23 cellular contexts compared by ENCODE assay signal in the genomic region with DNA sequence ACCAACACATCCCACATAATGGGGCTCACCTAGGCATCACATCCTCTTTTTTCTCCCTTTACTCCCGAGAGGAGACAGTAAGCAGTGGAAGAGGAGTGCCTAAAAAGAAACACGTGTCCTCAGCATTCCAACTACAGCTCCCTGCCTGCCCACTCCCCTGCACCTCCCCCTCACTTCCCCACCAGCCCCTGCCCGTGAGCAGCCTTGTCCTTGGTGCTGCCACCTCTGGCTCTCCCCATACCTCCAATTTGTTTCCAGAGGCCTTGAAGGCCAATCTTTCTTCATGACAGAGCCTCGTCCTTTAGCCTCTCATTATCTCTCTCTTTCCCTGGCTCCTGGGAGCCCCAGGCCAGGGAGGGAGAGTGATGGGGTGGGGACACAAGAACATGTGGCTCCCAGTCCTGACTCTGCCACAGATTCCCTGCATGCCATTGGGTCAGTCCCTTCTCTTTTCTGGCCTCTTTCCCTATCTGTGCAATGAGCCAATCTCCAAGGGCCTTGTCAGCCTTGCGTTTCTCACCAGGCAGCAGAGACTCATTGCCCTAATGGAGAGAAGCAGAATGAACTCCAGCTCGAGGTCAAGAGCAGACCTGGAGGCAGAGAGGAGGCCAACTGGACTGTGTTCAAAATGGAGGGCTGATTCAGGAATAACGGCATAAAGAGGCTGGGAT. TPM values are rescaled to one million over a fixed set of nuclear protein-coding genes. Genes with fewer than 3 reads are reported as not detected.
A peak's percentile ranks its signal among the peaks of the same experiment; 100 is the strongest.
DNase-seq lines count a peak whose midpoint lies in the region; ATAC-seq and TF ChIP-seq lines count a peak whose summit lies in the region.
"Had no signal": no experiment of that assay in that cellular context is flagged by ENCODE, and none has a peak within 500 bp of the region (broad histone marks: within the 10 kb centered on the region; RNA-seq: fewer than 3 reads in every experiment).

No MANE protein-coding gene starts in this region.

- H3K36me3 ChIP-seq in endodermal cell (ENCODE audit: control insufficient read depth, insufficient read depth, low read length) (no peaks in the 10 kb centered on the region), psoas muscle (ENCODE audit: insufficient read depth in 1 of 2, low read depth in 1 of 2) (no peaks in the 10 kb centered on the region)
- H3K36me3 ChIP-seq: BLaER1 treated with 17β-estradiol and CSF1 and Interleukin-3, amounts not matched to agents 10 nM and 100 nM had no signal

- TF ChIP-seq CTCF in endodermal cell (conservative IDR thresholded peaks at IDR 0.05) (no peak), psoas muscle (IDR thresholded peaks at IDR 0.05) (no peak)

- no peaks in the 10 kb centered on the region for H3K9me3 ChIP-seq in endodermal cell (ENCODE audit: control insufficient read depth, low read length)
- no peaks in the 10 kb centered on the region for H3K9me3 ChIP-seq in psoas muscle
- H3K9me3 ChIP-seq: A549, SK-N-SH had no signal

- DNase-seq in AG20443 (ENCODE audit: low spot score) (peak; percentile 14), GM04504 (ENCODE audit: low read depth) (peak; percentile 2), endodermal cell (peak; percentile 49), islet precursor cell (peak; percentile 62), D341Med (ENCODE audit: low spot score) (no peak), hypothalamus (lab: John Stamatoyannopoulos, UW) (no peak), psoas muscle (no peak)
- no peak for DNase-seq in stimulated activated naive CD8-positive, alpha-beta T cell treated with anti-CD3 and anti-CD28 coated beads, Interleukin-15, Interleukin-2, amounts not matched to agents 100 U/mL and 50 U/mL, for 24 hours
- DNase-seq: CD4-positive, alpha-beta memory T cell; DMS153; GDM1; Kasumi-1; NCI-H1048; NCI-H1417 treated with DMSO at 0.1 percent for 48 hours; NCI-H187; NCI-H446; NCI-H526; PC-9; RPMI8226; SIG-M5; SK-N-SH had no signal

- H3K4me1 ChIP-seq in endodermal cell (ENCODE audit: control insufficient read depth, insufficient read depth, low read length) (no peaks in the 10 kb centered on the region), psoas muscle (no peaks in the 10 kb centered on the region)
- H3K4me1 ChIP-seq: A549; BLaER1 treated with 17β-estradiol and CSF1 and Interleukin-3, amounts not matched to agents 10 nM and 100 nM had no signal

- no peak overlapping the region for H3K4me3 Mint-ChIP-seq in endodermal cell
- H3K4me3 Mint-ChIP-seq: CD4-positive, alpha-beta memory T cell had no signal

- peaks cover 62% of the 10 kb centered on the region for H3K9me3 Mint-ChIP-seq in endodermal cell
- H3K9me3 Mint-ChIP-seq: CD4-positive, alpha-beta memory T cell had no signal

- peaks cover under 1% of the 10 kb centered on the region for H3K27me3 Mint-ChIP-seq in endodermal cell (ENCODE audit: insufficient read depth)
- H3K27me3 Mint-ChIP-seq: CD4-positive, alpha-beta memory T cell had no signal

- ATAC-seq in psoas muscle: no peak
- ATAC-seq in stimulated activated naive CD8-positive, alpha-beta T cell treated with anti-CD3 and anti-CD28 coated beads, Interleukin-15, Interleukin-2, amounts not matched to agents 100 U/mL and 50 U/mL, for 24 hours: no peak
- ATAC-seq: A549 had no signal

- H3K4me1 Mint-ChIP-seq in endodermal cell: no peaks in the 10 kb centered on the region
- H3K4me1 Mint-ChIP-seq: CD4-positive, alpha-beta memory T cell had no signal

- H3K4me3 ChIP-seq in endodermal cell (ENCODE audit: low read length) (no peak overlapping the region), psoas muscle (no peak overlapping the region)
- H3K4me3 ChIP-seq: A549; BLaER1 treated with 17β-estradiol and CSF1 and Interleukin-3, amounts not matched to agents 10 nM and 100 nM; PC-9 had no signal

- H3K27ac ChIP-seq in endodermal cell (ENCODE audit: low read depth, low read length): no peak overlapping the region
- H3K27ac ChIP-seq in psoas muscle: no peak overlapping the region
- H3K27ac ChIP-seq: A549; BLaER1 treated with 17β-estradiol and CSF1 and Interleukin-3, amounts not matched to agents 10 nM and 100 nM; PC-9 had no signal

- no peaks in the 10 kb centered on the region for H3K36me3 Mint-ChIP-seq in endodermal cell (ENCODE audit: low read depth)
- H3K36me3 Mint-ChIP-seq: CD4-positive, alpha-beta memory T cell had no signal

- WGBS in endodermal cell (ENCODE audit: insufficient coverage in 1 of 2, insufficient read length in 1 of 2), 2 experiments: 70 to 82% methylated on average over 2 to 7 of the region's 7 CpGs
- WGBS in psoas muscle, 3 donors: 54 to 76% (median 62%) methylated on average over 7 of the region's 7 CpGs

- no peak overlapping the region for H3K9ac ChIP-seq in endodermal cell (ENCODE audit: extremely low read depth, low read length, poor library complexity, severe bottlenecking)
- H3K9ac ChIP-seq: BLaER1 treated with 17β-estradiol and CSF1 and Interleukin-3, amounts not matched to agents 10 nM and 100 nM; SK-N-SH had no signal

- intact Hi-C loops in psoas muscle (cut with DNase I): no loop called here

- no peak overlapping the region for H3K27ac Mint-ChIP-seq in endodermal cell
- H3K27ac Mint-ChIP-seq: CD4-positive, alpha-beta memory T cell had no signal

- H3K27me3 ChIP-seq in endodermal cell (ENCODE audit: control insufficient read depth, insufficient read depth, low read length, poor library complexity, severe bottlenecking) (no peaks in the 10 kb centered on the region), psoas muscle (ENCODE audit: insufficient read depth in 3 of 3, low read length in 2 of 3) (no peaks in the 10 kb centered on the region)

RNA-seq across cellular contexts. Expression of a gene that starts 38.2 kb away (rescaled TPM):
- total RNA-seq in endodermal cell: 10 to 100 TPM; 32.0 to 32.6 TPM
- polyA plus RNA-seq in endodermal cell (2013, experiment 1 of 2): 56.6 TPM
- polyA plus RNA-seq in endodermal cell (2013, experiment 2 of 2): 53.0 TPM
- 10 to 100 TPM in 1 of 4 donors, 1 to 10 TPM in 3; 3.5 to 13.4 (median 5.9) TPM for total RNA-seq in psoas muscle
- 10 to 100 TPM in 1 of 3 donors, 1 to 10 TPM in 2; 4.1 to 11.6 (median 9.9) TPM for polyA plus RNA-seq in psoas muscle

Comparison
In these comparisons a context has a peak if more than half of its experiments do, and no peak if none do; other contexts are left out.
1. DNase-seq: peak in AG20443 (single experiment), GM04504 (single experiment), endodermal cell (single experiment) and islet precursor cell (single experiment); none in D341Med (single experiment), hypothalamus (0 of 51), psoas muscle (0 of 2) and stimulated activated naive CD8-positive, alpha-beta T cell treated with anti-CD3 and anti-CD28 coated beads, Interleukin-15, Interleukin-2, amounts not matched to agents 100 U/mL and 50 U/mL, for 24 hours (single experiment).